Comparison of ENCODE assay signal across 12 cellular contexts in the genomic region with DNA sequence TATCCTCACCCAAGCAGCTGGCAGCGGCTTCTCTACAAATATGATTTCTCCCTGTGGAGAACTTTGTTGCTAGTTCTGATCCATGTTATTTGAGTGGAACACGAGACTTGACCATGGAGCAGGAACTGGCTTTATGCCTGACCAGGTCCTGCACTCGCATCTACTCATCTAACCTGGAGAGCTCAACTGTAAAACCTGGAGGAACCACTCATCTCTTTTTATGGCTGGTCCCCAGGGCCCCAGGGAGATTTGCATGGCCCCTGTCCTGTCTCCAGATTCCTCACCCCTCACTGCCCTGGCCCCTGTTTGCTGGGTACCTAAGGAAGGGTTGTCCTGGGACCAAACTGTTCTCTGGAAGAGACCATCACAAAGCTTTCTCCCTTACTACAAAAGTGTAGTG. TPM values are rescaled to one million over a fixed set of nuclear protein-coding genes. Genes with fewer than 3 reads are reported as not detected.
A peak's percentile ranks its signal among the peaks of the same experiment; 100 is the strongest.
DNase-seq lines count a peak whose midpoint lies in the region; ATAC-seq and TF ChIP-seq lines count a peak whose summit lies in the region.
"Had no signal": no experiment of that assay in that cellular context is flagged by ENCODE, and none has a peak within 500 bp of the region (broad histone marks: within the 10 kb centered on the region; RNA-seq: fewer than 3 reads in every experiment).

No MANE protein-coding gene starts in this region.

- H3K4me3 Mint-ChIP-seq in brain: peak overlapping the region; percentile 57 to 79 (median 71)

- H3K27me3 Mint-ChIP-seq in brain: peaks cover 20% of the 10 kb centered on the region

- peaks cover 24 to 30% (median 26%) of the 10 kb centered on the region in 5 experiments for H3K9me3 Mint-ChIP-seq in brain

- H3K36me3 Mint-ChIP-seq in brain: peaks cover 45% of the 10 kb centered on the region

- peaks cover 47% of the 10 kb centered on the region for H3K4me1 Mint-ChIP-seq in brain

- H3K27me3 ChIP-seq in smooth muscle cell (ENCODE audit: low read depth) (no peaks in the 10 kb centered on the region), aorta (ENCODE audit: control insufficient read depth in 1 of 2, insufficient read depth in 2 of 2, low read length in 1 of 2) (no peaks in the 10 kb centered on the region)
- H3K27me3 ChIP-seq: brain microvascular endothelial cell had no signal

- peak; percentile 45 for ATAC-seq in GM21529 (IDR thresholded peaks at IDR 0.05; ENCODE audit: unreplicated experiment)
- peak; percentile 46 for ATAC-seq in HG03378 (IDR thresholded peaks at IDR 0.05; ENCODE audit: unreplicated experiment)
- ATAC-seq in HG02970 (IDR thresholded peaks at IDR 0.05; ENCODE audit: low FRiP score, unreplicated experiment): no peak
- no peak for ATAC-seq in aorta (ENCODE audit: low FRiP score)
- ATAC-seq: left lobe of liver had no signal

- no peak overlapping the region for H2AFZ ChIP-seq in smooth muscle cell (ENCODE audit: low read depth)

- TF ChIP-seq CTCF in brain (conservative IDR thresholded peaks at IDR 0.05): no peak
- TF ChIP-seq CTCF in smooth muscle cell (IDR thresholded peaks at IDR 0.05; ENCODE audit: borderline replicate concordance, insufficient read depth, poor library complexity, severe bottlenecking): no peak

- H4K20me1 ChIP-seq in smooth muscle cell (ENCODE audit: low read depth): peaks cover 14% of the 10 kb centered on the region

- peaks cover 82% of the 10 kb centered on the region for H3K79me2 ChIP-seq in smooth muscle cell (ENCODE audit: low read depth)

- peak overlapping the region; percentile 94 for H3K4me2 ChIP-seq in smooth muscle cell

- WGBS in smooth muscle cell (ENCODE audit: low lambda C conversion rate): 81% methylated on average over 3 of the region's 3 CpGs
- WGBS in aorta, 2 donors: 60 to 73% methylated on average over 3 of the region's 3 CpGs

- DNase-seq in smooth muscle cell (lab: John Stamatoyannopoulos, UW; ENCODE audit: unreplicated experiment) (no peak), aorta (no peak)
- DNase-seq in activated naive CD4-positive, alpha-beta T cell treated with anti-CD3 and anti-CD28 coated beads, Interleukin-2, amount 50 U/mL, for 16 hours: no peak
- DNase-seq: KBM-7 had no signal

- H3K9ac ChIP-seq in smooth muscle cell (ENCODE audit: low read depth): no peak overlapping the region

- H3K36me3 ChIP-seq in smooth muscle cell (ENCODE audit: low read depth): no peaks in the 10 kb centered on the region
- H3K36me3 ChIP-seq in aorta (ENCODE audit: control insufficient read depth in 1 of 2, insufficient read depth in 2 of 2, low read length in 1 of 2): no peaks in the 10 kb centered on the region
- H3K36me3 ChIP-seq: brain microvascular endothelial cell had no signal

- H3K27ac Mint-ChIP-seq in brain: peak overlapping the region in 3 of 5 experiments; percentile 48 to 64 (median 56)

- intact Hi-C loops in aorta (cut with DNase I): no loop called here

- H3K27ac ChIP-seq in smooth muscle cell (ENCODE audit: low read depth): peak overlapping the region; percentile 85
- H3K27ac ChIP-seq in aorta (ENCODE audit: low read depth in 1 of 2, low read length in 2 of 2): no peak overlapping the region
- H3K27ac ChIP-seq: brain microvascular endothelial cell had no signal

- H3K4me3 ChIP-seq in smooth muscle cell (peak overlapping the region; percentile 89), aorta (ENCODE audit: low read length in 2 of 2) (no peak overlapping the region)

- peaks cover 20% of the 10 kb centered on the region for H3F3A ChIP-seq in smooth muscle cell (ENCODE audit: low read depth)

- H3K9me3 ChIP-seq in smooth muscle cell (replicated peaks; ENCODE audit: low read depth) (no peaks in the 10 kb centered on the region), aorta (ENCODE audit: control insufficient read depth, low read length) (no peaks in the 10 kb centered on the region)

- H3K4me1 ChIP-seq in smooth muscle cell (ENCODE audit: low read depth): peaks cover 32% of the 10 kb centered on the region
- H3K4me1 ChIP-seq in aorta (ENCODE audit: control insufficient read depth in 1 of 2, insufficient read depth in 2 of 2, low read length in 2 of 2): peaks cover 0 to 10% of the 10 kb centered on the region in 2 donors

RNA-seq across cellular contexts. Expression of a gene that starts 16.0 kb away (rescaled TPM):
- polyA plus RNA-seq in brain (ENCODE audit: insufficient read depth, low read depth, low replicate concordance) (79.9 TPM), smooth muscle cell (108 and 147 TPM in 2 replicates), aorta (10 to 100 TPM in 1 of 2 donors, 1 to 10 TPM in 1; 7.5 to 14.5 TPM)
- total RNA-seq in smooth muscle cell (177 and 237 TPM in 2 replicates), aorta (10 to 100 TPM; 42.1 to 58.6 TPM)

RNA-seq across cellular contexts. Expression of a gene that starts 49.1 kb away (rescaled TPM):
- polyA plus RNA-seq in brain (ENCODE audit: insufficient read depth, low read depth, low replicate concordance) (not detected), smooth muscle cell (not detected in 2 replicates), aorta (not detected)
- total RNA-seq in smooth muscle cell (not detected in 2 replicates), aorta (not detected)
- total RNA-seq: left lobe of liver, pulmonary artery endothelial cell, subcutaneous adipose tissue had no signal

Comparison
In these comparisons a context has a peak if more than half of its experiments do, and no peak if none do; other contexts are left out.
1. ATAC-seq: peak in GM21529 (single experiment) and HG03378 (single experiment); none in HG02970 (single experiment) and aorta (single experiment).